8 cellular contexts compared by ENCODE assay signal in genomic region chr19:46478356-46478986, GRCh38. TPM values are rescaled to one million over a fixed set of nuclear protein-coding genes. Genes with fewer than 3 reads are reported as not detected.
A peak's percentile ranks its signal among the peaks of the same experiment; 100 is the strongest.
DNase-seq lines count a peak whose midpoint lies in the region; ATAC-seq lines count a peak whose summit lies in the region.
"Had no signal": no experiment of that assay in that cellular context is flagged by ENCODE, and none has a peak within 500 bp of the region (broad histone marks: within the 10 kb centered on the region; RNA-seq: fewer than 3 reads in every experiment).

No MANE protein-coding gene starts in this region.

- H2BK15ac ChIP-seq in mesendoderm (replicated peaks; ENCODE audit: low read depth) = no peak overlapping the region

- H4K20me1 ChIP-seq in GM23248 (ENCODE audit: insufficient read depth) = no peaks in the 10 kb centered on the region

- H4K5ac ChIP-seq in mesendoderm (ENCODE audit: low read length) = no peak overlapping the region

- H3K9ac ChIP-seq in GM23248 (no peak overlapping the region), adipocyte (ENCODE audit: low read length) (no peak overlapping the region), mesendoderm (ENCODE audit: low read length) (no peak overlapping the region)

- H2AFZ ChIP-seq in GM23248 = no peak overlapping the region

- no peak overlapping the region for H2AK5ac ChIP-seq in mesendoderm (ENCODE audit: low read length)

- no peak overlapping the region for H3K56ac ChIP-seq in mesendoderm (ENCODE audit: low read length)

- H3K27me3 ChIP-seq in GM23248 (replicated peaks; ENCODE audit: insufficient read depth) (no peaks in the 10 kb centered on the region), adipocyte (replicated peaks; ENCODE audit: control insufficient read depth, insufficient read depth, low read length) (no peaks in the 10 kb centered on the region), mesendoderm (ENCODE audit: insufficient read depth, low read length, poor library complexity) (no peaks in the 10 kb centered on the region)

- H3K9me2 ChIP-seq in GM23248 (ENCODE audit: insufficient read depth) = no peaks in the 10 kb centered on the region

- H3K4me1 ChIP-seq in GM23248 (ENCODE audit: insufficient read depth) (peaks cover 35% of the 10 kb centered on the region), adipocyte (ENCODE audit: control insufficient read depth, insufficient read depth, low read length) (peaks cover 39% of the 10 kb centered on the region), mesendoderm (ENCODE audit: control insufficient read depth, low read depth, low read length) (no peaks in the 10 kb centered on the region)

- H3K79me2 ChIP-seq in GM23248 (ENCODE audit: insufficient read depth) = no peaks in the 10 kb centered on the region
- H3K79me2 ChIP-seq in mesendoderm (ENCODE audit: control insufficient read depth, insufficient read depth, low read length) = no peaks in the 10 kb centered on the region

- H3K23ac ChIP-seq in mesendoderm (ENCODE audit: low read length) = no peak overlapping the region

- no peak overlapping the region for H3K4ac ChIP-seq in mesendoderm (ENCODE audit: low read depth, low read length)

- H3K36me3 ChIP-seq in GM23248 (ENCODE audit: low read depth) (no peaks in the 10 kb centered on the region), adipocyte (ENCODE audit: control insufficient read depth, insufficient read depth, low read length, severe bottlenecking) (no peaks in the 10 kb centered on the region), mesendoderm (ENCODE audit: control insufficient read depth, insufficient read depth, low read length) (no peaks in the 10 kb centered on the region)

- no peak for ATAC-seq in GM19455 (IDR thresholded peaks at IDR 0.05; ENCODE audit: unreplicated experiment)

- no peaks in the 10 kb centered on the region for H3K79me1 ChIP-seq in mesendoderm (ENCODE audit: low read length)

- in situ Hi-C loops in GM23248 (cut with MboI) = no loop called here

- peaks cover 32% of the 10 kb centered on the region for H3F3A ChIP-seq in GM23248 (ENCODE audit: insufficient read depth)

- no peak overlapping the region for H4K8ac ChIP-seq in mesendoderm (ENCODE audit: low read depth, low read length)

- H3K9me3 ChIP-seq in GM23248 (ENCODE audit: low read depth) (no peaks in the 10 kb centered on the region), adipocyte (ENCODE audit: control insufficient read depth, low read length) (no peaks in the 10 kb centered on the region)

- no peak overlapping the region for H3K18ac ChIP-seq in mesendoderm (ENCODE audit: low read length)

- no peak overlapping the region for H2BK5ac ChIP-seq in mesendoderm (ENCODE audit: low read length)

- 40 to 49% methylated on average over 4 of the region's 4 CpGs for WGBS in GM23248 (ENCODE audit: low coverage in 1 of 2, low lambda C conversion rate in 2 of 2, missing lambda C conversion rate in 2 of 2), 2 experiments
- WGBS in mesendoderm (ENCODE audit: extremely low coverage, insufficient coverage, low lambda C conversion rate) = no CpG with 5 or more reads among the region's 4 CpGs

- H3K4me3 ChIP-seq in GM23248 = no peak overlapping the region
- H3K4me3 ChIP-seq in adipocyte (ENCODE audit: low read length) = no peak overlapping the region
- H3K4me3 ChIP-seq in mesendoderm (ENCODE audit: low read length) = no peak overlapping the region

- H3K27ac ChIP-seq in GM23248 = no peak overlapping the region
- no peak overlapping the region for H3K27ac ChIP-seq in mesendoderm (ENCODE audit: low read depth, low read length)

- DNase-seq in GM23248 = peak; percentile 80
- DNase-seq in NCI-H1092 treated with DMSO at 0.1 percent for 48 hours (lab: John Stamatoyannopoulos, UW) = peak; percentile 9
- DNase-seq in adipocyte (ENCODE audit: low read depth) = peak; percentile 39
- peak; percentile 80 for DNase-seq in mesendoderm
- DNase-seq in KG1 (lab: John Stamatoyannopoulos, UW) = no peak
- DNase-seq in stimulated activated CD4-positive, alpha-beta T cell treated with anti-CD3 and anti-CD28 coated beads, Interleukin-12 subunit alpha, Interleukin-12 subunit beta, amount 100 ng/mL, for 4 hours = no peak
- DNase-seq: activated CD4-positive, alpha-beta T cell treated with anti-CD3 and anti-CD28 coated beads, Interleukin-2, amount 50 U/mL, for 4 hours had no signal

- H3K4me2 ChIP-seq in GM23248 (ENCODE audit: unreplicated experiment) (no peak overlapping the region), mesendoderm (ENCODE audit: low read length) (no peak overlapping the region)

- H2BK120ac ChIP-seq in mesendoderm (ENCODE audit: low read depth, low read length) = no peak overlapping the region

RNA-seq across cellular contexts. Expression of gene PNMA8A, which starts 7.1 kb away (rescaled TPM):
- 0.76 and 0.89 TPM in 2 replicates for total RNA-seq in GM23248 (2014; rRNA removed; shearing (Covaris generic))
- polyA plus RNA-seq in GM23248 (2016; fragmentation: Nextera tagmentation; extraction: Ambion mirVana) = 0.26 and 0.56 TPM in 2 replicates
- polyA plus RNA-seq in mesendoderm (2013, experiment 1 of 2) = 12.5 TPM
- polyA plus RNA-seq in mesendoderm (2013, experiment 2 of 2) = 13.0 TPM

RNA-seq across cellular contexts. Expression of gene PNMA8B, which starts 17.2 kb away (rescaled TPM):
- 0.25 and 0.65 TPM in 2 replicates for total RNA-seq in GM23248 (2014; rRNA removed; shearing (Covaris generic))
- 0.13 and 0.20 TPM in 2 replicates for polyA plus RNA-seq in GM23248 (2016; fragmentation: Nextera tagmentation; extraction: Ambion mirVana)
- polyA plus RNA-seq in mesendoderm (2013, experiment 1 of 2) = 0.10 TPM
- 0.15 TPM for polyA plus RNA-seq in mesendoderm (2013, experiment 2 of 2)

RNA-seq across cellular contexts. Expression of gene PNMA8C, which starts 49.7 kb away (rescaled TPM):
- not detected in 2 replicates for total RNA-seq in GM23248 (2014; rRNA removed; shearing (Covaris generic))
- polyA plus RNA-seq in GM23248 (2016; fragmentation: Nextera tagmentation; extraction: Ambion mirVana) = not detected in 2 replicates
- 0.08 TPM for polyA plus RNA-seq in mesendoderm (2013, experiment 1 of 2)
- 0.10 TPM for polyA plus RNA-seq in mesendoderm (2013, experiment 2 of 2)

Comparison
In these comparisons a context has a peak if more than half of its experiments do, and no peak if none do; other contexts are left out.
1. DNase-seq: peak in GM23248 (single experiment), NCI-H1092 treated with DMSO at 0.1 percent for 48 hours (single experiment), adipocyte (single experiment) and mesendoderm (single experiment); none in KG1 (single experiment) and stimulated activated CD4-positive, alpha-beta T cell treated with anti-CD3 and anti-CD28 coated beads, Interleukin-12 subunit alpha, Interleukin-12 subunit beta, amount 100 ng/mL, for 4 hours (single experiment).